In the genomic region with DNA sequence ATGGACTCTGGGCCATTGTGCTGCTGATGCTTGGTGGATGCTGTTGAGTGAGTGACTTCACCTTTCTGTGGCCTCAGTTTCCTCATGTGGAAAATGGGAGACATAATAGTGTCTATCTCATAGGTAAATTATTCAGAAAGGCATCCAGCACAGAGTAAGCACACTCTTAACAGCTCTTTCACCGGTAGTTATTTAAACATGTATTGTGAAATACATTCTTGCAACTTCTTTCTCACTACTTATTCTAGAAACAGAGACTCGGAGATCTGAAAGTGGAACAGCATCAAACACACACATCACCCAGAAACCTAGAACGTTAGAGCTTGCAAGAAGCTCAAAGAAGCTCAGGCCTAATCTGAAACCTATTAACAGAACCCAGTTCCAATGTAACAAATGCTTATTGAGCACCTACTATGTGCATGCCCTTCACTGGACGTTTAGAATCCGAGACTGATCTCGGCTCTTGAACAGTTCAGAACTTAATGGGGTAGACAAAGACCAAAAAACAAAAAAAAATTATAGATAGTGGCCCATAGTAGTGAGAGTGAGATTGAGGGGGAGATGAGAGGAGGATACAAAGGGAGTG, we compare ENCODE assay signal across 12 cellular contexts.
"Had no signal": no experiment of that assay in that cellular context is flagged by ENCODE, and none has a peak within 500 bp of the region (broad histone marks: within the 10 kb centered on the region; RNA-seq: fewer than 3 reads in every experiment).

No MANE protein-coding gene starts in this region.

- H3K27me3 ChIP-seq: breast epithelium, vagina had no signal

- H3K9me3 Mint-ChIP-seq: activated naive CD4-positive, alpha-beta T cell treated with anti-CD3 and anti-CD28 coated beads, Interleukin-2, amount 50 U/mL, for 72 hours; endodermal cell had no signal

- H3K9me3 ChIP-seq: breast epithelium, vagina had no signal

- H3K27ac Mint-ChIP-seq: endodermal cell had no signal

- H3K4me3 Mint-ChIP-seq: endodermal cell, nephron progenitor cell had no signal

- H3K36me3 ChIP-seq: breast epithelium had no signal

- H3K27ac ChIP-seq: breast epithelium, vagina had no signal

- DNase-seq: activated CD4-positive, alpha-beta T cell treated with anti-CD3 and anti-CD28 coated beads for 1 hour; activated CD8-positive, alpha-beta memory T cell treated with anti-CD3 and anti-CD28 coated beads for 24 hours; activated effector memory CD4-positive, alpha-beta T cell treated with anti-CD3 and anti-CD28 coated beads, Interleukin-2, amount 50 U/mL, for 16 hours; dermis blood vessel endothelial cell; endodermal cell; hypothalamus; kidney glomerular epithelial cell; nephron progenitor cell; stimulated activated CD4-positive, alpha-beta T cell treated with anti-CD3 and anti-CD28 coated beads, Interleukin-4, amount 100 ng/mL, for 24 hours had no signal

- H3K4me3 ChIP-seq: breast epithelium, vagina had no signal

- ATAC-seq: activated naive CD4-positive, alpha-beta T cell treated with anti-CD3 and anti-CD28 coated beads, Interleukin-2, amount 50 U/mL, for 72 hours had no signal
